ENCODE assay signal across 2 cellular contexts in genomic region chr4:185435466-185435865, GRCh38.
TF ChIP-seq lines count a peak whose summit lies in the region.

No MANE protein-coding gene starts in this region.

TF ChIP-seq in HEK293, 187 proteins besides CTCF, POLR2A, EP300 and RAD21:
- no peak for TF ChIP-seq ZNF692 (tag by site-specific recombination; IDR thresholded peaks at IDR 0.05)
- TF ChIP-seq, protein P1, sequence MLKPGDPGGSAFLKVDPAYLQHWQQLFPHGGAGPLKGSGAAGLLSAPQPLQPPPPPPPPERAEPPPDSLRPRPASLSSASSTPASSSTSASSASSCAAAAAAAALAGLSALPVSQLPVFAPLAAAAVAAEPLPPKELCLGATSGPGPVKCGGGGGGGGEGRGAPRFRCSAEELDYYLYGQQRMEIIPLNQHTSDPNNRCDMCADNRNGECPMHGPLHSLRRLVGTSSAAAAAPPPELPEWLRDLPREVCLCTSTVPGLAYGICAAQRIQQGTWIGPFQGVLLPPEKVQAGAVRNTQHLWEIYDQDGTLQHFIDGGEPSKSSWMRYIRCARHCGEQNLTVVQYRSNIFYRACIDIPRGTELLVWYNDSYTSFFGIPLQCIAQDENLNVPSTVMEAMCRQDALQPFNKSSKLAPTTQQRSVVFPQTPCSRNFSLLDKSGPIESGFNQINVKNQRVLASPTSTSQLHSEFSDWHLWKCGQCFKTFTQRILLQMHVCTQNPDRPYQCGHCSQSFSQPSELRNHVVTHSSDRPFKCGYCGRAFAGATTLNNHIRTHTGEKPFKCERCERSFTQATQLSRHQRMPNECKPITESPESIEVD (tag by site-specific recombination; IDR thresholded peaks at IDR 0.05): 0 out of 2 replicates have a peak, but pooled peaks have one; percentile 7

TF ChIP-seq in K562, 482 proteins besides CTCF, POLR2A, EP300 and RAD21:
- peak; percentile 94 for TF ChIP-seq CBX8 (IDR thresholded peaks at IDR 0.05; ENCODE audit: borderline replicate concordance, extremely low read depth, low read depth, low read length, poor library complexity, severe bottlenecking)
- no peak for TF ChIP-seq ZNF384 (IDR thresholded peaks at IDR 0.05; ENCODE audit: low read depth, low read length)
